In genomic region chr9:34400275-34400674, GRCh38 we compare ENCODE assay signal across 23 cellular contexts. TPM values are rescaled to one million over a fixed set of nuclear protein-coding genes. Genes with fewer than 3 reads are reported as not detected.
DNase-seq lines count a peak whose midpoint lies in the region; ATAC-seq and TF ChIP-seq lines count a peak whose summit lies in the region.
"Had no signal": no experiment of that assay in that cellular context is flagged by ENCODE, and none has a peak within 500 bp of the region (broad histone marks: within the 10 kb centered on the region; RNA-seq: fewer than 3 reads in every experiment).

No MANE protein-coding gene starts in this region.

- H4K91ac ChIP-seq in H9 (ENCODE audit: insufficient read length, low read depth, low read length) = no peak overlapping the region

- no peak overlapping the region for H3K27ac Mint-ChIP-seq in H9
- no peak overlapping the region for H3K27ac Mint-ChIP-seq in endothelial cell (ENCODE audit: unreplicated experiment)
- H3K27ac Mint-ChIP-seq in nephron progenitor cell = no peak overlapping the region
- H3K27ac Mint-ChIP-seq in naive thymus-derived CD4-positive, alpha-beta T cell = no peak overlapping the region
- H3K27ac Mint-ChIP-seq: CD4-positive, CD25-positive, alpha-beta regulatory T cell had no signal

- ATAC-seq in GM18511 (IDR thresholded peaks at IDR 0.05; ENCODE audit: unreplicated experiment) (no peak), HG03469 (IDR thresholded peaks at IDR 0.05; ENCODE audit: unreplicated experiment) (no peak), HG03354 (IDR thresholded peaks at IDR 0.05; ENCODE audit: poor library complexity, severe bottlenecking, unreplicated experiment) (no peak)
- ATAC-seq in naive thymus-derived CD4-positive, alpha-beta T cell = no peak
- ATAC-seq: K562 had no signal

- no peaks in the 10 kb centered on the region for H3K36me3 ChIP-seq in GM06990 (ENCODE audit: control insufficient read depth, insufficient read depth, low read length)
- H3K36me3 ChIP-seq in naive thymus-derived CD4-positive, alpha-beta T cell (ENCODE audit: control insufficient read depth in 2 of 3, insufficient read depth in 3 of 3, low read length in 3 of 3) = peaks cover 0 to 35% (median 0%) of the 10 kb centered on the region in 3 experiments

- H3K23ac ChIP-seq in H9 (ENCODE audit: insufficient read length, low read depth, low read length) = no peak overlapping the region

- no peak overlapping the region for H3T11ph ChIP-seq in H9 (ENCODE audit: low read length)

- H3K27me3 ChIP-seq in GM06990 (replicated peaks; ENCODE audit: control insufficient read depth, insufficient read depth, low read length) (no peaks in the 10 kb centered on the region; the same call in none of the 2 replicates), H9 (ENCODE audit: insufficient read depth, low read length) (no peaks in the 10 kb centered on the region)
- H3K27me3 ChIP-seq in naive thymus-derived CD4-positive, alpha-beta T cell (ENCODE audit: control insufficient read depth in 2 of 2, insufficient read depth in 2 of 2, low read length in 2 of 2) = no peaks in the 10 kb centered on the region
- H3K27me3 ChIP-seq: Peyer's patch, SJSA1 had no signal

- H2BK120ac ChIP-seq in H9 (ENCODE audit: low read depth, low read length, poor library complexity, severe bottlenecking) = no peak overlapping the region

- no peaks in the 10 kb centered on the region for H4K20me1 ChIP-seq in H9 (ENCODE audit: control insufficient read depth, insufficient read depth, insufficient read length)

- no peak overlapping the region for H2AFZ ChIP-seq in H9 (ENCODE audit: low read length)

- H2BK5ac ChIP-seq in H9 (ENCODE audit: insufficient read length, low read length) = no peak overlapping the region

- H3K27ac ChIP-seq in H9 (ENCODE audit: insufficient read length, low read depth, low read length) = no peak overlapping the region
- no peak overlapping the region for H3K27ac ChIP-seq in naive thymus-derived CD4-positive, alpha-beta T cell (ENCODE audit: low read depth, low read length)
- H3K27ac ChIP-seq: Peyer's patch, SJSA1 had no signal

- no peaks in the 10 kb centered on the region for H3K9me3 ChIP-seq in H9 (ENCODE audit: control insufficient read depth, low read depth, low read length)
- no peaks in the 10 kb centered on the region for H3K9me3 ChIP-seq in naive thymus-derived CD4-positive, alpha-beta T cell (ENCODE audit: control insufficient read depth in 2 of 3, low read length in 3 of 3)
- H3K9me3 ChIP-seq: Peyer's patch, SJSA1 had no signal

- H3K36me3 Mint-ChIP-seq in H9 (ENCODE audit: insufficient read depth in 1 of 3, low read depth in 3 of 3) = no peaks in the 10 kb centered on the region; a peak in 1 of 7 replicates
- H3K36me3 Mint-ChIP-seq in endothelial cell (ENCODE audit: low read depth, unreplicated experiment) = peaks cover 37% of the 10 kb centered on the region
- no peaks in the 10 kb centered on the region for H3K36me3 Mint-ChIP-seq in nephron progenitor cell (ENCODE audit: low read depth)
- H3K36me3 Mint-ChIP-seq in naive thymus-derived CD4-positive, alpha-beta T cell = peaks cover 0 to 23% (median 4%) of the 10 kb centered on the region in 5 donors

- no peak overlapping the region for H2BK12ac ChIP-seq in H9 (ENCODE audit: insufficient read length, low read depth, low read length)

- H3K27me3 Mint-ChIP-seq in H9 (ENCODE audit: low read depth) = no peaks in the 10 kb centered on the region
- peaks cover 3% of the 10 kb centered on the region for H3K27me3 Mint-ChIP-seq in endothelial cell (ENCODE audit: unreplicated experiment)
- H3K27me3 Mint-ChIP-seq in nephron progenitor cell (ENCODE audit: low read depth, poor library complexity) = peaks cover 3% of the 10 kb centered on the region
- H3K27me3 Mint-ChIP-seq in naive thymus-derived CD4-positive, alpha-beta T cell = no peaks in the 10 kb centered on the region
- H3K27me3 Mint-ChIP-seq: CD4-positive, CD25-positive, alpha-beta regulatory T cell had no signal

- H4K8ac ChIP-seq in H9 (replicated peaks; ENCODE audit: insufficient read length, low read depth, low read length) = no peak overlapping the region

- no peak overlapping the region for H3K4ac ChIP-seq in H9 (ENCODE audit: low read depth, low read length)

- DNase-seq in GM06990 (ENCODE audit: extremely low read depth, insufficient read length) (no peak), H9 (peak; percentile 57), endothelial cell (ENCODE audit: low spot score) (peak; percentile 33), nephron progenitor cell (peak; percentile 26)
- no peak for DNase-seq in naive thymus-derived CD4-positive, alpha-beta T cell
- DNase-seq: ACHN; AML-193; CD4-positive, CD25-positive, alpha-beta regulatory T cell; COR-L47; DMS 273 treated with DMSO at 0.1 percent for 48 hours; NCI-H1092 treated with DMSO at 0.1 percent for 48 hours; NCI-H146; NCI-H2029 treated with DMSO at 0.1 percent for 48 hours; NCI-H2171; NCI-H748 treated with DMSO at 0.1 percent for 48 hours; NK-92 treated with Interleukin-12 subunit alpha and Interleukin-12 subunit beta, amount 100 ng/mL, for 24 hours; Peyer's patch; SW 1271 had no signal

- no peak overlapping the region for H4K5ac ChIP-seq in H9 (ENCODE audit: insufficient read length, low read depth, low read length)

- no peak overlapping the region for H3K9ac ChIP-seq in H9 (ENCODE audit: extremely low read depth, insufficient read length, low read length)

- no CpG with 5 or more reads among the region's 12 CpGs for WGBS in H9 (ENCODE audit: extremely low coverage, insufficient read length, low lambda C conversion rate)

- H3K79me1 ChIP-seq in H9 (ENCODE audit: insufficient read depth, low read depth, low read length, poor library complexity, severe bottlenecking) = no peaks in the 10 kb centered on the region

- no peak overlapping the region for H3K56ac ChIP-seq in H9 (ENCODE audit: insufficient read length, low read depth, low read length)

- H2BK15ac ChIP-seq in H9 (ENCODE audit: low read depth, low read length) = no peak overlapping the region

- no peaks in the 10 kb centered on the region for H3K79me2 ChIP-seq in H9 (ENCODE audit: insufficient read depth, low read length)

- CTCF ChIA-PET in naive thymus-derived CD4-positive, alpha-beta T cell (lab: Charles Lee) = no interaction called here

- H3K4me3 Mint-ChIP-seq in H9 = no peak overlapping the region
- no peak overlapping the region for H3K4me3 Mint-ChIP-seq in endothelial cell (ENCODE audit: unreplicated experiment)
- no peak overlapping the region for H3K4me3 Mint-ChIP-seq in nephron progenitor cell
- no peak overlapping the region for H3K4me3 Mint-ChIP-seq in naive thymus-derived CD4-positive, alpha-beta T cell
- H3K4me3 Mint-ChIP-seq: CD4-positive, CD25-positive, alpha-beta regulatory T cell had no signal

- intact Hi-C loops in naive thymus-derived CD4-positive, alpha-beta T cell (cut with micrococcal nuclease) = loop anchor here in 1 of 2 donors (10.0 kb wide), 1 partner anchor 195 kb away; no protein-coding TSS in a partner anchor

- no peak overlapping the region for H2BK20ac ChIP-seq in H9 (ENCODE audit: low read depth, low read length, poor library complexity, severe bottlenecking)

- TF ChIP-seq CTCF in GM06990 (IDR thresholded peaks at IDR 0.05; ENCODE audit: insufficient read depth, low read length, poor library complexity, severe bottlenecking) (peak; percentile 20), H9 (conservative IDR thresholded peaks at IDR 0.05) (peak; percentile 59), endothelial cell (IDR thresholded peaks at IDR 0.05; ENCODE audit: unreplicated experiment) (peak; percentile 26), nephron progenitor cell (IDR thresholded peaks at IDR 0.05) (no peak)

- no peaks in the 10 kb centered on the region for H3K23me2 ChIP-seq in H9 (ENCODE audit: insufficient read length, low read depth, low read length, poor library complexity, severe bottlenecking)

- H3K4me1 Mint-ChIP-seq in H9 = no peaks in the 10 kb centered on the region
- peaks cover 9% of the 10 kb centered on the region for H3K4me1 Mint-ChIP-seq in endothelial cell (ENCODE audit: unreplicated experiment)
- H3K4me1 Mint-ChIP-seq in nephron progenitor cell = no peaks in the 10 kb centered on the region
- peaks cover 0 to 3% (median 0%) of the 10 kb centered on the region in 7 donors for H3K4me1 Mint-ChIP-seq in naive thymus-derived CD4-positive, alpha-beta T cell

- POLR2A ChIA-PET in naive thymus-derived CD4-positive, alpha-beta T cell (lab: Charles Lee) = no interaction called here

- no peak overlapping the region for H3K4me2 ChIP-seq in H9 (ENCODE audit: insufficient read depth, insufficient read length, low read length)

- H3K4me1 ChIP-seq in H9 (ENCODE audit: insufficient read depth, low read length) = no peaks in the 10 kb centered on the region
- H3K4me1 ChIP-seq in naive thymus-derived CD4-positive, alpha-beta T cell (ENCODE audit: control insufficient read depth in 2 of 2, insufficient read depth in 2 of 2, low read length in 2 of 2) = no peaks in the 10 kb centered on the region
- H3K4me1 ChIP-seq: Peyer's patch, SJSA1 had no signal

- no peak overlapping the region for H3K14ac ChIP-seq in H9 (ENCODE audit: insufficient read depth, low read length)

- H2AK5ac ChIP-seq in H9 (ENCODE audit: insufficient read length, low read length) = no peak overlapping the region

- H3K4me3 ChIP-seq in GM06990 (replicated peaks; ENCODE audit: low read depth, low read length) = no peak overlapping the region
- no peak overlapping the region for H3K4me3 ChIP-seq in naive thymus-derived CD4-positive, alpha-beta T cell (ENCODE audit: low read length)
- H3K4me3 ChIP-seq: K562, Peyer's patch, SJSA1 had no signal

- no peak overlapping the region for H3K18ac ChIP-seq in H9 (ENCODE audit: insufficient read length, low read depth, low read length)

- H3K9me3 Mint-ChIP-seq in H9 (no peaks in the 10 kb centered on the region), endothelial cell (ENCODE audit: unreplicated experiment) (no peaks in the 10 kb centered on the region), nephron progenitor cell (no peaks in the 10 kb centered on the region)
- no peaks in the 10 kb centered on the region for H3K9me3 Mint-ChIP-seq in naive thymus-derived CD4-positive, alpha-beta T cell
- H3K9me3 Mint-ChIP-seq: CD4-positive, CD25-positive, alpha-beta regulatory T cell had no signal

RNA-seq across cellular contexts. Expression of gene MYORG, which starts 23.6 kb away (rescaled TPM):
- 5.6 and 5.7 TPM in 2 replicates for total RNA-seq in H9 (2021)
- 77.0 TPM for total RNA-seq in endothelial cell (ENCODE audit: unreplicated experiment)
- 1 to 10 TPM in 2 of 5 experiments, under 1 TPM in 3; 0.60 to 1.9 (median 0.78) TPM for total RNA-seq in naive thymus-derived CD4-positive, alpha-beta T cell
- 1 to 10 TPM in 1 of 2 donors, under 1 TPM in 1; 0.28 to 1.4 TPM for polyA plus RNA-seq in naive thymus-derived CD4-positive, alpha-beta T cell

RNA-seq across cellular contexts. Expression of gene FAM219A, which starts 58.1 kb away (rescaled TPM):
- total RNA-seq in H9 (2021) (16.7 and 17.5 TPM in 2 replicates), endothelial cell (ENCODE audit: unreplicated experiment) (55.3 TPM)
- total RNA-seq in naive thymus-derived CD4-positive, alpha-beta T cell = 10 to 100 TPM; 12.3 to 14.6 (median 13.4) TPM
- polyA plus RNA-seq in naive thymus-derived CD4-positive, alpha-beta T cell = 1 to 10 TPM in 1 of 2 donors, under 1 TPM in 1; 0.67 to 1.3 TPM

RNA-seq across cellular contexts. Expression of gene DNAI1, which starts 58.3 kb away (rescaled TPM):
- total RNA-seq in H9 (2021) (0.22 and 0.83 TPM in 2 replicates), endothelial cell (ENCODE audit: unreplicated experiment) (0.74 TPM)
- not detected for total RNA-seq in naive thymus-derived CD4-positive, alpha-beta T cell
- not detected for polyA plus RNA-seq in naive thymus-derived CD4-positive, alpha-beta T cell
- total RNA-seq: CD4-positive, CD25-positive, alpha-beta regulatory T cell; K562; Peyer's patch; SJSA1 had no signal
- polyA plus RNA-seq: CD4-positive, CD25-positive, alpha-beta regulatory T cell had no signal

Comparison
In these comparisons a context has a peak if more than half of its experiments do, and no peak if none do; other contexts are left out.
1. DNase-seq: peak in H9 (single experiment), endothelial cell (single experiment) and nephron progenitor cell (single experiment); none in GM06990 (single experiment) and naive thymus-derived CD4-positive, alpha-beta T cell (0 of 9).
2. RNA of gene MYORG, which starts 23.6 kb away (total RNA-seq): 77.0 TPM in endothelial cell (single experiment); 5.6 to 5.7 TPM in H9 and 0.60 to 1.9 TPM in naive thymus-derived CD4-positive, alpha-beta T cell; every median in the first group is over 10 times any median in the second.